25 cellular contexts compared by ENCODE assay signal in the genomic region with DNA sequence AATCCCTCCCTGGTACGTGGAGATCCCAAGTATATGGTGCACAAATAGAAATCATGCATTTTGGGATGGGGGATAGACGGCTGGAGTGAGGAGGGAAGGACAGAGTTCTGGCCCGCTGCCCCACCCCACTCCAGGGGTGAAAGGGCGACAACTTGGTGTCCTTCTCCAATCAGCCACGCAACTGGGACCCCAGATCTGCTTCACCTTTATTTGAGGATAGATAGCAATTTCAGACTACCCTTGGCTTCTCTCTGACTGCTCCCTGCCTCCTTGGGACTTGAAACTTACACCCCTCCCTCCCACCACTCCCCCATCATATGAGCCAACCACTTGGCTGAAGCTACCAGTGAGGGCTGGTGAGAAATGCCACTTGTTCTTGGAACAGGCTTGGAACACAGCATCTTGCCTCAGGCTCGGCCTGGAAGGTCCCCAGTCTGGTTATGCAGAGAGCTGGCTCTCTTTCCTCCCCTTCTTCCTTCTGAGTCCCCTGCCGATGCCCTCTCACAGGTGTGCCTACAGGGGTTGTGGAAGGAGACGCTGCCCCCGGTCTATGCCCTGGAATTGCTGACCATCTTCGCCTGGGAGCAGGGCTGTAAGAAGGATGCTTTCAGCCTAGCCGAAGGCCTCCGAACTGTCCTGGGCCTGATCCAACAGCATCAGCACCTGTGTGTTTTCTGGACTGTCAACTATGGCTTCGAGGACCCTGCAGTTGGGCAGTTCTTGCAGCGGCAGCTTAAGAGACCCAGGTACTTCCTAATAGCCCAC. TPM values are rescaled to one million over a fixed set of nuclear protein-coding genes. Genes with fewer than 3 reads are reported as not detected.
"Had no signal": no experiment of that assay in that cellular context is flagged by ENCODE, and none has a peak within 500 bp of the region (broad histone marks: within the 10 kb centered on the region; RNA-seq: fewer than 3 reads in every experiment).

No MANE protein-coding gene starts in this region.

- H3K27ac Mint-ChIP-seq: effector memory CD8-positive, alpha-beta T cell; naive thymus-derived CD8-positive, alpha-beta T cell; nephron progenitor cell; stimulated activated effector memory CD8-positive, alpha-beta T cell treated with anti-CD3 and anti-CD28 coated beads, Interleukin-12 subunit alpha, Interleukin-12 subunit beta, amount 100 ng/mL, for 72 hours had no signal

- ATAC-seq: effector memory CD8-positive, alpha-beta T cell; foreskin keratinocyte; gastroesophageal sphincter; heart left ventricle; left cardiac atrium; left lung; naive thymus-derived CD8-positive, alpha-beta T cell; psoas muscle; right cardiac atrium; stimulated activated effector memory CD8-positive, alpha-beta T cell treated with anti-CD3 and anti-CD28 coated beads, Interleukin-12 subunit alpha, Interleukin-12 subunit beta, amount 100 ng/mL, for 72 hours had no signal

- H3K9me3 Mint-ChIP-seq: effector memory CD8-positive, alpha-beta T cell; nephron progenitor cell; stimulated activated effector memory CD8-positive, alpha-beta T cell treated with anti-CD3 and anti-CD28 coated beads, Interleukin-12 subunit alpha, Interleukin-12 subunit beta, amount 100 ng/mL, for 72 hours had no signal

- H3K4me3 ChIP-seq: gastroesophageal sphincter, heart left ventricle, hepatocyte, left lung, ovary, psoas muscle, sigmoid colon, stomach, thyroid gland, vagina had no signal

- DNase-seq: cortex of kidney; effector memory CD8-positive, alpha-beta T cell; foreskin keratinocyte; heart left ventricle; left cardiac atrium; left lung; mesendoderm; midbrain; naive thymus-derived CD8-positive, alpha-beta T cell; nephron progenitor cell; nucleus accumbens; ovary; psoas muscle; right cardiac atrium; sigmoid colon; stimulated activated CD4-positive, alpha-beta T cell treated with anti-CD3 and anti-CD28 coated beads, Interleukin-2, amount 100 ng/mL, for 24 hours; stimulated activated CD4-positive, alpha-beta T cell treated with anti-CD3 and anti-CD28 coated beads, Interleukin-4, amount 100 ng/mL, for 24 hours; stimulated activated naive CD4-positive, alpha-beta T cell treated with Interleukin-2 at 50 U/mL for 16 hours; stomach; thyroid gland; trophoblast cell had no signal

- H3K27me3 Mint-ChIP-seq: effector memory CD8-positive, alpha-beta T cell; naive thymus-derived CD8-positive, alpha-beta T cell had no signal

- H3K4me3 Mint-ChIP-seq: effector memory CD8-positive, alpha-beta T cell; naive thymus-derived CD8-positive, alpha-beta T cell; nephron progenitor cell; stimulated activated effector memory CD8-positive, alpha-beta T cell treated with anti-CD3 and anti-CD28 coated beads, Interleukin-12 subunit alpha, Interleukin-12 subunit beta, amount 100 ng/mL, for 72 hours had no signal

- H3K27me3 ChIP-seq: foreskin keratinocyte, gastroesophageal sphincter, hepatocyte, left lung, ovary, sigmoid colon, stomach, thyroid gland, vagina had no signal

- H3K4me1 Mint-ChIP-seq: nephron progenitor cell had no signal

- H3K4me1 ChIP-seq: foreskin keratinocyte, gastroesophageal sphincter, left lung, psoas muscle, sigmoid colon, stomach, thyroid gland, vagina had no signal

- H3K27ac ChIP-seq: foreskin keratinocyte, gastroesophageal sphincter, heart left ventricle, hepatocyte, left lung, ovary, psoas muscle, sigmoid colon, stomach, thyroid gland, vagina had no signal

- H3K9me3 ChIP-seq: gastroesophageal sphincter, left lung, ovary, sigmoid colon, stomach, thyroid gland, vagina had no signal

- H3K36me3 ChIP-seq: ovary had no signal

RNA-seq across cellular contexts. Expression of gene OAS2, which starts 31.9 kb away (rescaled TPM):
- polyA plus RNA-seq: hepatocyte had no signal
